In genomic region chr22:35564975-35565867, GRCh38 we compare ENCODE assay signal across 1 cellular context.
A peak's percentile ranks its signal among the peaks of the same experiment; 100 is the strongest.
TF ChIP-seq lines count a peak whose summit lies in the region.

No MANE protein-coding gene starts in this region.

TF ChIP-seq in endothelial cell of umbilical vein, 7 proteins besides CTCF, POLR2A, EP300 and RAD21 (continued from another document):
- TF ChIP-seq MAX (IDR thresholded peaks at IDR 0.05; ENCODE audit: insufficient read depth, insufficient read length), result peak; percentile 22
